Comparison of ENCODE assay signal across 9 cellular contexts in the genomic region with DNA sequence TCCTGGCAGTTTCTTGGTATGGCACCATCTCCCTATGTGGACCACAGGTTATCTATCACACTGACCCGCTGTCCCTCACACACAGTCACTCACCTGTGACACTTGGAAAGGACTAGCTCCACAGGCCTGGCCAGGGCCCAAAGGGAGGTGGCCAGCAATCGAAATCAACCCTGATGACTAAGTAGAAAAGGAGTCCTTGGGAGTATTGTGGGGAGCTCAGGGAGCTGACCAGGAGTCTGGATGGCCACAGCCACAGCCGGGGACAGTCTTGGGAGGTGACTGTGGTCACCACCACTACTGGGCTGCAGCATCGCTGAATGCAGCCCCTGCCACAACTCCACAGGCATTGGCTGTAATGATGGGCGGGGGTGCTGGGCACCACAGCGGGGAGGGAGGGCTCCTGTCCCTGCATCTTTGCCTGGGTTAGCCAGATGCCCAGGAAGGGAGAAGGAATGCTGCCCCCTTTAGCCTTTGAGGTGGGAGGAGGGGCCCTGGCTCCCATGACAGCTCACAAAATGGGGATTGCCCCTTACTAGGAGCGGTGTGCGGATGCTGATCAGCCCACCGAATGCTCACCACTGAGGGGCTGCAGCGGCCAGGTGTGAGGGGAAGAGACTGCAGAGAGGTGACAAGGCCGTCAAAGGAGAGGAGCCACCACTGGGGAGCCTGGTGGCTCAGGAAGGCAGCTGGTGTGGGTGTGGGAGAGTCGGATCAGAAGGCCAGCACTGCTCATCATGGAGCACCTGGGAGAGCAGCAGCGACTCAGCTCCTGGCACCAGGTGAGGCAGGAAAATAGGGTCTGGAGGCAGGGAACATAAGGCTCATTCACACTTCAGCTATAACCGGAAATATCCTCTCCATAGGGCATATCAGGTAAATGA.
DNase-seq lines count a peak whose midpoint lies in the region; ATAC-seq, FAIRE-seq and TF ChIP-seq lines count a peak whose summit lies in the region.
"Had no signal": no experiment of that assay in that cellular context is flagged by ENCODE, and none has a peak within 500 bp of the region (broad histone marks: within the 10 kb centered on the region; RNA-seq: fewer than 3 reads in every experiment).

No MANE protein-coding gene starts in this region.

- no peak for TF ChIP-seq POLR2A in K562 (conservative IDR thresholded peaks at IDR 0.05)

- 64% methylated on average over 14 of the region's 14 CpGs for WGBS in K562 (ENCODE audit: insufficient coverage, low coverage, missing lambda C conversion rate)

- H3K4me3 ChIP-seq in CD4-positive, CD25-positive, alpha-beta regulatory T cell (ENCODE audit: low read depth, low read length) = no peak overlapping the region
- H3K4me3 ChIP-seq in K562 = no peak overlapping the region
- H3K4me3 ChIP-seq in naive thymus-derived CD4-positive, alpha-beta T cell (ENCODE audit: low read length) = no peak overlapping the region

- H3K27ac Mint-ChIP-seq in CD4-positive, CD25-positive, alpha-beta regulatory T cell = peak overlapping the region; percentile 65 to 94 (median 68)
- peak overlapping the region; percentile 49 to 98 (median 91) for H3K27ac Mint-ChIP-seq in naive thymus-derived CD4-positive, alpha-beta T cell

- POLR2A ChIA-PET in K562 (lab: Yijun Ruan, JAX) = interaction anchor here (0.7 to 1.6 kb wide), 8 partner anchors 9 to 261 kb away, joined by 3 to 5 read pairs (median 3); a partner anchor contains a TSS
- POLR2A ChIA-PET in naive thymus-derived CD4-positive, alpha-beta T cell (lab: Charles Lee) = interaction anchor here (0.6 to 4.7 kb wide), 9 partner anchors 16 to 302 kb away, joined by 3 to 27 read pairs (median 4); a partner anchor contains a TSS

- BruUV-seq in K562 (replicated peaks; lab: Mats Ljungman, UMichigan) = no TSS peak

- H3K4me1 Mint-ChIP-seq in CD4-positive, CD25-positive, alpha-beta regulatory T cell = peaks cover 12 to 57% (median 33%) of the 10 kb centered on the region in 4 donors
- H3K4me1 Mint-ChIP-seq in naive thymus-derived CD4-positive, alpha-beta T cell = peaks cover 18 to 57% (median 29%) of the 10 kb centered on the region in 7 donors

- no peaks in the 10 kb centered on the region for H3K9me3 ChIP-seq in CD4-positive, CD25-positive, alpha-beta regulatory T cell (ENCODE audit: control insufficient read depth in 2 of 2, low read length in 2 of 2)
- H3K9me3 ChIP-seq in K562 (replicated peaks; ENCODE audit: control insufficient read depth, insufficient read depth, low read depth, low read length) = no peaks in the 10 kb centered on the region
- no peaks in the 10 kb centered on the region for H3K9me3 ChIP-seq in naive thymus-derived CD4-positive, alpha-beta T cell (ENCODE audit: control insufficient read depth in 2 of 3, low read length in 3 of 3)

- peak overlapping the region; percentile 11 for H3K27ac ChIP-seq in CD4-positive, CD25-positive, alpha-beta regulatory T cell (ENCODE audit: insufficient read depth, low read length, poor library complexity, severe bottlenecking)
- no peak overlapping the region for H3K27ac ChIP-seq in K562 (ENCODE audit: extremely low read depth, low read depth, low read length)
- H3K27ac ChIP-seq in naive thymus-derived CD4-positive, alpha-beta T cell (ENCODE audit: low read depth, low read length) = no peak overlapping the region

- no peaks in the 10 kb centered on the region for H3K9me3 Mint-ChIP-seq in CD4-positive, CD25-positive, alpha-beta regulatory T cell
- no peaks in the 10 kb centered on the region for H3K9me3 Mint-ChIP-seq in naive thymus-derived CD4-positive, alpha-beta T cell

- H4K20me1 ChIP-seq in K562 (replicated peaks; ENCODE audit: control insufficient read depth, insufficient read depth, low read length) = peaks cover 4% of the 10 kb centered on the region; the same call in 1 of the 2 replicates

- no peak for FAIRE-seq in K562 (lab: Jason Lieb, UNC)

- H3K36me3 ChIP-seq in CD4-positive, CD25-positive, alpha-beta regulatory T cell (ENCODE audit: control insufficient read depth, insufficient read depth, low read length) = no peaks in the 10 kb centered on the region
- no peaks in the 10 kb centered on the region for H3K36me3 ChIP-seq in K562 (ENCODE audit: control insufficient read depth, insufficient read depth, low read length)
- H3K36me3 ChIP-seq in naive thymus-derived CD4-positive, alpha-beta T cell (ENCODE audit: control insufficient read depth in 2 of 3, insufficient read depth in 3 of 3, low read length in 3 of 3) = no peaks in the 10 kb centered on the region

- no peaks in the 10 kb centered on the region for H3K79me2 ChIP-seq in K562 (ENCODE audit: control insufficient read depth, insufficient read depth, low read length)

- H3K4me1 ChIP-seq in CD4-positive, CD25-positive, alpha-beta regulatory T cell (ENCODE audit: control insufficient read depth, insufficient read depth, low read length, poor library complexity, severe bottlenecking) = peaks cover 47% of the 10 kb centered on the region
- H3K4me1 ChIP-seq in K562 (replicated peaks in 1 of 2; ENCODE audit: control insufficient read depth in 2 of 2, insufficient read depth in 2 of 2, low read length in 2 of 2) = peaks cover 10 to 43% of the 10 kb centered on the region in 2 experiments; a peak in 3 of 5 replicates
- peaks cover 9 to 12% of the 10 kb centered on the region in 2 donors for H3K4me1 ChIP-seq in naive thymus-derived CD4-positive, alpha-beta T cell (ENCODE audit: control insufficient read depth in 2 of 2, insufficient read depth in 2 of 2, low read length in 2 of 2)

- no peak for DNase-seq in CD4-positive, CD25-positive, alpha-beta regulatory T cell
- DNase-seq in HCEC 1CT = peak; percentile 15
- peak in 1 of 4 experiments; percentile 26 for DNase-seq in K562 (ENCODE audit: extremely low read depth in 1 of 4, low spot score in 3 of 4)
- DNase-seq in naive thymus-derived CD4-positive, alpha-beta T cell = no peak
- no peak for DNase-seq in sciatic nerve (ENCODE audit: low spot score)
- DNase-seq in cerebellum (ENCODE audit: low spot score) = no peak
- DNase-seq: activated CD4-positive, alpha-beta T cell treated with anti-CD3 and anti-CD28 coated beads, Interleukin-2, amount 50 U/mL, for 4 hours had no signal

- no peak for ATAC-seq in CD4-positive, CD25-positive, alpha-beta regulatory T cell (ENCODE audit: low read depth in 2 of 2)
- ATAC-seq in K562 (no peak), sciatic nerve (no peak), HG02763 (IDR thresholded peaks at IDR 0.05; ENCODE audit: unreplicated experiment) (no peak), GM19455 (IDR thresholded peaks at IDR 0.05; ENCODE audit: unreplicated experiment) (no peak)
- no peak for ATAC-seq in naive thymus-derived CD4-positive, alpha-beta T cell

- no peaks in the 10 kb centered on the region for H3K36me3 Mint-ChIP-seq in CD4-positive, CD25-positive, alpha-beta regulatory T cell
- H3K36me3 Mint-ChIP-seq in naive thymus-derived CD4-positive, alpha-beta T cell = no peaks in the 10 kb centered on the region

- H3K9ac ChIP-seq in K562 (ENCODE audit: insufficient read depth in 1 of 2, low read depth in 2 of 2, low read length in 2 of 2) = peak overlapping the region in 1 of 2 experiments; percentile 31; a peak in 2 of 4 replicates

- H3K4me3 Mint-ChIP-seq in CD4-positive, CD25-positive, alpha-beta regulatory T cell = peak overlapping the region; percentile 77 to 90 (median 87)
- H3K4me3 Mint-ChIP-seq in naive thymus-derived CD4-positive, alpha-beta T cell = peak overlapping the region; percentile 40 to 94 (median 84)

- H3K27me3 ChIP-seq in CD4-positive, CD25-positive, alpha-beta regulatory T cell (ENCODE audit: control insufficient read depth, insufficient read depth, low read length) = no peaks in the 10 kb centered on the region
- no peaks in the 10 kb centered on the region for H3K27me3 ChIP-seq in K562 (ENCODE audit: control insufficient read depth in 2 of 2, insufficient read depth in 2 of 2, low read length in 2 of 2)
- H3K27me3 ChIP-seq in naive thymus-derived CD4-positive, alpha-beta T cell (ENCODE audit: control insufficient read depth in 2 of 2, insufficient read depth in 2 of 2, low read length in 2 of 2) = no peaks in the 10 kb centered on the region

- intact Hi-C loops in K562 (cut with micrococcal nuclease) = loop anchor here (2.0 to 10.0 kb wide), 4 partner anchors 147 to 481 kb away; a partner anchor contains a TSS
- intact Hi-C loops in naive thymus-derived CD4-positive, alpha-beta T cell (cut with micrococcal nuclease) = loop anchor here (2.0 to 10.0 kb wide), 10 partner anchors 63 to 817 kb away; a partner anchor contains a TSS
- intact Hi-C loops in sciatic nerve (cut with DNase I) = loop anchor here (5.0 kb wide), 1 partner anchor 68 kb away; no protein-coding TSS in a partner anchor

- no peak overlapping the region for H3K4me2 ChIP-seq in K562 (ENCODE audit: insufficient read depth, low read length)

- TF ChIP-seq EP300 in K562 (IDR thresholded peaks at IDR 0.05; ENCODE audit: low read length) = no peak

- H3K27me3 Mint-ChIP-seq in CD4-positive, CD25-positive, alpha-beta regulatory T cell = peaks cover 5% of the 10 kb centered on the region
- H3K27me3 Mint-ChIP-seq in naive thymus-derived CD4-positive, alpha-beta T cell = peaks cover 0 to 5% (median 0%) of the 10 kb centered on the region in 5 donors

- CTCF ChIA-PET in K562 (lab: Yijun Ruan, JAX; ENCODE audit: low intra/inter-chr PET ratio) = no interaction called here
- CTCF ChIA-PET in naive thymus-derived CD4-positive, alpha-beta T cell (lab: Charles Lee) = interaction anchor here (0.6 to 4.9 kb wide), 9 partner anchors 12 to 284 kb away, joined by 3 to 89 read pairs (median 6); a partner anchor contains a TSS

- no peak for TF ChIP-seq CTCF in K562 (IDR thresholded peaks at IDR 0.05 in 2 of 3, conservative IDR thresholded peaks at IDR 0.05 in 1 of 3; ENCODE audit: insufficient read depth in 2 of 3, low read depth in 1 of 3, low read length in 3 of 3)

- no peak overlapping the region for H2AFZ ChIP-seq in K562 (ENCODE audit: low read depth, low read length)

- in situ Hi-C loops in K562 (cut with MboI) = loop anchor here (5.0 to 10.0 kb wide), 2 partner anchors 137 to 649 kb away; no protein-coding TSS in a partner anchor

- no peaks in the 10 kb centered on the region for H3K9me1 ChIP-seq in K562 (ENCODE audit: control insufficient read depth, insufficient read depth, low read length)

- TF ChIP-seq RAD21 in K562 (CRISPR knock-in tag; conservative IDR thresholded peaks at IDR 0.05 in 1 of 2, IDR thresholded peaks at IDR 0.05 in 1 of 2) = no peak

TF ChIP-seq in K562, 482 proteins besides CTCF, POLR2A, EP300 and RAD21:
- TF ChIP-seq TEAD4 (IDR thresholded peaks at IDR 0.05; ENCODE audit: low read length) (no peak), TEAD4 (CRISPR knock-in tag; IDR thresholded peaks at IDR 0.05; ENCODE audit: borderline replicate concordance) (peak; percentile 28; the same call in 1 of the 2 replicates), YBX1 (IDR thresholded peaks at IDR 0.05) (no peak), HMGN3 (IDR thresholded peaks at IDR 0.05; ENCODE audit: borderline replicate concordance, extremely low read depth, insufficient read length, low read depth, low read length) (no peak)
